ENCODE assay signal across 7 cellular contexts in genomic region chr19:38736036-38736412, GRCh38. TPM values are rescaled to one million over a fixed set of nuclear protein-coding genes. Genes with fewer than 3 reads are reported as not detected.
DNase-seq lines count a peak whose midpoint lies in the region; ATAC-seq and TF ChIP-seq lines count a peak whose summit lies in the region.

No MANE protein-coding gene starts in this region.

- H4K91ac ChIP-seq in H9 (ENCODE audit: insufficient read length, low read depth, low read length) = no peak overlapping the region

- DNase-seq in H9 (peak; percentile 68), T-helper 1 cell (peak in 4 of 5 donors; percentile 34 to 67 (median 56)), mammary epithelial cell (no peak), left lung (no peak)
- peak; percentile 45 for DNase-seq in stimulated activated CD8-positive, alpha-beta memory T cell treated with anti-CD3 and anti-CD28 coated beads, Interleukin-4, amount 100 ng/mL, for 24 hours (ENCODE audit: low read depth)

- in situ Hi-C loops in mammary epithelial cell (cut with MboI; ENCODE audit: low sequenced_read_pairs in 2 of 2) = loop anchor here in 1 of 2 donors (25.0 kb wide), 1 partner anchor 101 kb away; the partner anchor contains the start of genes ECH1 and HNRNPL

- H3K9ac ChIP-seq in H9 (ENCODE audit: extremely low read depth, insufficient read length, low read length) (no peak overlapping the region), mammary epithelial cell (ENCODE audit: insufficient read depth, low read length) (no peak overlapping the region)

- H3K4ac ChIP-seq in H9 (ENCODE audit: low read depth, low read length) = no peak overlapping the region

- peaks cover 22% of the 10 kb centered on the region for H3K27me3 Mint-ChIP-seq in H9 (ENCODE audit: low read depth)

- no peaks in the 10 kb centered on the region; a peak in 1 of 5 replicates for H3K9me3 Mint-ChIP-seq in H9

- H3K4me1 ChIP-seq in H9 (ENCODE audit: insufficient read depth, low read length) (no peaks in the 10 kb centered on the region; the same call in 1 of the 2 replicates), mammary epithelial cell (ENCODE audit: insufficient read depth, low read length) (peaks cover 33% of the 10 kb centered on the region), left lung (peaks cover 0 to 47% of the 10 kb centered on the region in 2 donors)

- no peak overlapping the region for H3K56ac ChIP-seq in H9 (ENCODE audit: insufficient read length, low read depth, low read length)

- CTCF ChIA-PET in mammary epithelial cell (lab: Charles Lee; ENCODE audit: low non-redundant PET) = no interaction called here

- no peak overlapping the region for H2BK15ac ChIP-seq in H9 (ENCODE audit: low read depth, low read length)

- no peaks in the 10 kb centered on the region; the same call in 1 of the 2 replicates for H3K27me3 ChIP-seq in H9 (ENCODE audit: insufficient read depth, low read length)
- H3K27me3 ChIP-seq in mammary epithelial cell (ENCODE audit: insufficient read depth, low read length) = no peaks in the 10 kb centered on the region
- peaks cover 0 to 20% of the 10 kb centered on the region in 2 donors for H3K27me3 ChIP-seq in left lung

- intact Hi-C loops in mammary epithelial cell (cut with micrococcal nuclease) = loop anchor here (5.0 kb wide), 1 partner anchor 41 kb away; no protein-coding TSS in a partner anchor
- intact Hi-C loops in left lung (cut with DNase I) = no loop called here

- peaks cover 7 to 18% (median 17%) of the 10 kb centered on the region in 3 experiments for H3K36me3 Mint-ChIP-seq in H9 (ENCODE audit: insufficient read depth in 1 of 3, low read depth in 3 of 3)

- H3K23me2 ChIP-seq in H9 (ENCODE audit: insufficient read length, low read depth, low read length, poor library complexity, severe bottlenecking) = peaks cover 8% of the 10 kb centered on the region

- no peaks in the 10 kb centered on the region for H4K20me1 ChIP-seq in H9 (ENCODE audit: control insufficient read depth, insufficient read depth, insufficient read length)
- no peaks in the 10 kb centered on the region for H4K20me1 ChIP-seq in mammary epithelial cell (ENCODE audit: insufficient read depth, low read length)

- WGBS in H9 (ENCODE audit: extremely low coverage, insufficient read length, low lambda C conversion rate) = no CpG with 5 or more reads among the region's 42 CpGs
- no CpG with 5 or more reads among the region's 42 CpGs for WGBS in mammary epithelial cell (ENCODE audit: low coverage, missing lambda C conversion rate)

- peaks cover 8% of the 10 kb centered on the region for H3K36me3 ChIP-seq in mammary epithelial cell (ENCODE audit: insufficient read depth, low read length)
- H3K36me3 ChIP-seq in left lung = peaks cover 0 to 13% of the 10 kb centered on the region in 2 donors

- H3K79me2 ChIP-seq in H9 (ENCODE audit: insufficient read depth, low read length) (no peaks in the 10 kb centered on the region), mammary epithelial cell (ENCODE audit: insufficient read depth, low read length) (no peaks in the 10 kb centered on the region)

- H2AK5ac ChIP-seq in H9 (ENCODE audit: insufficient read length, low read length) = no peak overlapping the region

- H3K9me3 ChIP-seq in H9 (ENCODE audit: control insufficient read depth, low read depth, low read length) = no peaks in the 10 kb centered on the region
- no peaks in the 10 kb centered on the region for H3K9me3 ChIP-seq in mammary epithelial cell (replicated peaks; ENCODE audit: insufficient read depth, low read length)
- H3K9me3 ChIP-seq in left lung = no peaks in the 10 kb centered on the region

- no peak for TF ChIP-seq CTCF in H9 (conservative IDR thresholded peaks at IDR 0.05)
- no peak for TF ChIP-seq CTCF in mammary epithelial cell (conservative IDR thresholded peaks at IDR 0.05 in 1 of 2, IDR thresholded peaks at IDR 0.05 in 1 of 2; ENCODE audit: extremely low read depth in 1 of 2, insufficient read depth in 1 of 2, low read depth in 1 of 2, low read length in 2 of 2)
- TF ChIP-seq CTCF in left lung (IDR thresholded peaks at IDR 0.05) = no peak

- H3T11ph ChIP-seq in H9 (ENCODE audit: low read length) = no peak overlapping the region

- no peak overlapping the region for H3K27ac Mint-ChIP-seq in H9

- H4K5ac ChIP-seq in H9 (ENCODE audit: insufficient read length, low read depth, low read length) = no peak overlapping the region

- no peaks in the 10 kb centered on the region for H3K79me1 ChIP-seq in H9 (ENCODE audit: insufficient read depth, low read depth, low read length, poor library complexity, severe bottlenecking)

- H3K14ac ChIP-seq in H9 (ENCODE audit: insufficient read depth, low read length) = no peak overlapping the region

- H3K18ac ChIP-seq in H9 (ENCODE audit: insufficient read length, low read depth, low read length) = no peak overlapping the region

- H2BK20ac ChIP-seq in H9 (ENCODE audit: low read depth, low read length, poor library complexity, severe bottlenecking) = no peak overlapping the region

- dilution Hi-C loops in mammary epithelial cell (cut with HindIII; ENCODE audit: low sequenced_read_pairs) = no loop called here

- no peak overlapping the region for H2BK5ac ChIP-seq in H9 (ENCODE audit: insufficient read length, low read length)

- BruUV-seq in mammary epithelial cell (replicated peaks; lab: Mats Ljungman, UMichigan) = no TSS peak

- H3K4me3 Mint-ChIP-seq in H9 = peak overlapping the region; percentile 43 to 79

- no peak overlapping the region for H2BK12ac ChIP-seq in H9 (ENCODE audit: insufficient read length, low read depth, low read length)

- peak overlapping the region in 2 of 3 experiments; percentile 41 to 42 for H3K4me3 ChIP-seq in mammary epithelial cell (replicated peaks in 1 of 3; ENCODE audit: insufficient read depth in 1 of 3, low read depth in 2 of 3, low read length in 3 of 3)
- H3K4me3 ChIP-seq in left lung = peak overlapping the region; percentile 22 to 37

- peaks cover 4 to 10% of the 10 kb centered on the region in 2 experiments; a peak in 3 of 4 replicates for H3K4me1 Mint-ChIP-seq in H9

- H3K23ac ChIP-seq in H9 (ENCODE audit: insufficient read length, low read depth, low read length) = no peak overlapping the region

- H2AFZ ChIP-seq in H9 (ENCODE audit: low read length) = no peak overlapping the region
- no peak overlapping the region for H2AFZ ChIP-seq in mammary epithelial cell (ENCODE audit: low read depth, low read length)

- H4K8ac ChIP-seq in H9 (replicated peaks; ENCODE audit: insufficient read length, low read depth, low read length) = no peak overlapping the region

- H3K27ac ChIP-seq in H9 (ENCODE audit: insufficient read length, low read depth, low read length) = no peak overlapping the region
- no peak overlapping the region for H3K27ac ChIP-seq in mammary epithelial cell (ENCODE audit: insufficient read depth, low read depth, low read length)
- peak overlapping the region in 1 of 2 donors; percentile 23 for H3K27ac ChIP-seq in left lung

- ATAC-seq in left lung (peak; percentile 48), GM18502 (IDR thresholded peaks at IDR 0.05; ENCODE audit: poor library complexity, unreplicated experiment) (no peak), GM21528 (IDR thresholded peaks at IDR 0.05; ENCODE audit: low FRiP score, unreplicated experiment) (no peak)

- peak overlapping the region; percentile 51 for H3K4me2 ChIP-seq in H9 (ENCODE audit: insufficient read depth, insufficient read length, low read length)
- H3K4me2 ChIP-seq in mammary epithelial cell (ENCODE audit: insufficient read depth, low read depth, low read length) = peak overlapping the region; percentile 79

- H2BK120ac ChIP-seq in H9 (ENCODE audit: low read depth, low read length, poor library complexity, severe bottlenecking) = no peak overlapping the region

RNA-seq across cellular contexts. Expression of gene CAPN12, which starts 8.2 kb away (rescaled TPM):
- total RNA-seq in H9 (2021) (10.3 and 10.5 TPM in 2 replicates), mammary epithelial cell (1 to 10 TPM in 1 of 2 donors, under 1 TPM in 1; 0.49 to 1.0 TPM), left lung (1 to 10 TPM; 1.7 to 4.5 TPM)
- polyA plus RNA-seq in mammary epithelial cell = 4.6 TPM
- polyA minus RNA-seq in mammary epithelial cell = not detected

RNA-seq across cellular contexts. Expression of gene LGALS7, which starts 37.3 kb away (rescaled TPM):
- 0.92 TPM in 1 of 2 replicates, not detected in the other for total RNA-seq in H9 (2021)
- 1 to 10 TPM in 1 of 2 donors, not detected in 1; 6.3 TPM for total RNA-seq in mammary epithelial cell
- 50.4 TPM for polyA plus RNA-seq in mammary epithelial cell
- 16.3 TPM for polyA minus RNA-seq in mammary epithelial cell
- total RNA-seq in left lung = 1 to 10 TPM in 1 of 2 donors, not detected in 1; 1.4 TPM

RNA-seq across cellular contexts. Expression of gene LGALS7B, which starts 53.0 kb away (rescaled TPM):
- 0.90 and 1.4 TPM in 2 replicates for total RNA-seq in H9 (2021)
- 100 to 1,000 TPM in 1 of 2 donors, under 1 TPM in 1; 0.73 to 210 TPM for total RNA-seq in mammary epithelial cell
- polyA plus RNA-seq in mammary epithelial cell = 688 TPM
- polyA minus RNA-seq in mammary epithelial cell = 2.2 TPM
- total RNA-seq in left lung = not detected

Comparison
In these comparisons a context has a peak if more than half of its experiments do, and no peak if none do; other contexts are left out.
1. DNase-seq: peak in H9 (single experiment), T-helper 1 cell (4 of 5) and stimulated activated CD8-positive, alpha-beta memory T cell treated with anti-CD3 and anti-CD28 coated beads, Interleukin-4, amount 100 ng/mL, for 24 hours (single experiment); none in mammary epithelial cell (single experiment) and left lung (0 of 2).